In genomic region chr6:12527339-12527738, GRCh38 we compare ENCODE assay signal across 29 cellular contexts.
"Had no signal": no experiment of that assay in that cellular context is flagged by ENCODE, and none has a peak within 500 bp of the region (broad histone marks: within the 10 kb centered on the region; RNA-seq: fewer than 3 reads in every experiment).

No MANE protein-coding gene starts in this region.

- H3K4me1 ChIP-seq: Peyer's patch had no signal

- H3K36me3 ChIP-seq: adrenal gland, MG63, Peyer's patch had no signal

- H3K27me3 ChIP-seq: adrenal gland, MG63, Peyer's patch had no signal

- H3K4me3 ChIP-seq: adrenal gland, MG63, Peyer's patch had no signal

- H3K9me3 ChIP-seq: adrenal gland, Peyer's patch had no signal

- DNase-seq: activated CD4-positive, alpha-beta T cell treated with anti-CD3 and anti-CD28 coated beads, Interleukin-2, amount 10 ng/mL, durations not matched to agents 24 days and 14 days; activated CD4-positive, alpha-beta T cell treated with anti-CD3 and anti-CD28 coated beads, Interleukin-2, amount 50 U/mL, for 4 hours; activated CD8-positive, alpha-beta T cell treated with anti-CD3 and anti-CD28 coated beads for 36 hours; activated gamma-delta T cell treated with Interleukin-2 at 50 U/mL for 16 hours; activated naive CD4-positive, alpha-beta T cell treated with anti-CD3 and anti-CD28 coated beads for 36 hours; activated T-cell treated with anti-CD3 and anti-CD28 coated beads, Interleukin-2, amount 50 U/mL, for 24 hours; adrenal gland; caudate nucleus; cerebellar nuclear complex; MG63; NCI-H1048; NCI-H1105 treated with DMSO at 0.1 percent for 48 hours; NCI-H1436 treated with DMSO at 0.1 percent for 48 hours; NCI-H1694 treated with DMSO at 0.1 percent for 48 hours; NCI-H2029 treated with DMSO at 0.1 percent for 48 hours; NCI-H2107; NCI-H2171; NCI-H510A; NCI-H526; NCI-H748 treated with DMSO at 0.1 percent for 48 hours; NK-92 treated with Interleukin-12 subunit alpha and Interleukin-12 subunit beta, amount 100 ng/mL, for 24 hours; PC-3; Peyer's patch; SIG-M5; T-cell; T-helper 17 cell had no signal

- FAIRE-seq: bronchial epithelial cell had no signal

- H3K27ac ChIP-seq: adrenal gland, Peyer's patch, RWPE1 had no signal

- ATAC-seq: activated CD8-positive, alpha-beta T cell treated with anti-CD3 and anti-CD28 coated beads for 36 hours; PC-3; Right ventricle myocardium inferior; T-cell; T-helper 17 cell had no signal
